1 cellular context compared by ENCODE assay signal in genomic region chr1:54273837-54274192, GRCh38.
TF ChIP-seq lines count a peak whose summit lies in the region.

No MANE protein-coding gene starts in this region.

TF ChIP-seq in liver, 16 proteins besides CTCF, POLR2A, EP300 and RAD21 (continued from another document):
- TF ChIP-seq REST (IDR thresholded peaks at IDR 0.05) (no peak), JUND (IDR thresholded peaks at IDR 0.05) (no peak), GABPA (IDR thresholded peaks at IDR 0.05 in 1 of 2, conservative IDR thresholded peaks at IDR 0.05 in 1 of 2) (no peak), EGR1 (IDR thresholded peaks at IDR 0.05; ENCODE audit: low read depth in 2 of 2) (no peak), FOXA2 (IDR thresholded peaks at IDR 0.05) (no peak)
